In the genomic region with DNA sequence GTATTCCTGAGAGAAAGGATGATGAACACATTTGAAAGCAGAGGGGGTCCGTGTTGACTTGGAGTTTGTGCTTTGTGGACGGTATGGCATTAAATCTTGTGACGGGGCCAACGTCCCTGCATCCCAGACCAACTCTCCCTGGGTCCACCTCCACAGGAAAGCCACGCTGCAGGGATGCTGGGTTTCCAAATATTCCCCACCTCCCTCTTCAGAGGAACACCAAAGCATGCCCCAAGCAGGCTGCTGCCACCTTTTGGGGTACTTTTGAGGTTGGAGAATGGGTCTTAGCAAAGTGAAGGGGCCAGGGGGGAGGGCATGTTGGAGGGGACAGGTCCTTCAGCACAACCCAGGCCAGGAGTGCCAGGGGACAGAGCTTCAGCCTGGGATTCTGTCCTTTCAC, we compare ENCODE assay signal across 14 cellular contexts.
DNase-seq lines count a peak whose midpoint lies in the region; ATAC-seq and TF ChIP-seq lines count a peak whose summit lies in the region.
"Had no signal": no experiment of that assay in that cellular context is flagged by ENCODE, and none has a peak within 500 bp of the region (broad histone marks: within the 10 kb centered on the region; RNA-seq: fewer than 3 reads in every experiment).

No MANE protein-coding gene starts in this region.

- no peaks in the 10 kb centered on the region for H3K36me3 ChIP-seq in upper lobe of right lung

- no peak for TF ChIP-seq CTCF in coronary artery (IDR thresholded peaks at IDR 0.05)
- TF ChIP-seq CTCF in upper lobe of right lung (IDR thresholded peaks at IDR 0.05), result no peak

- no peaks in the 10 kb centered on the region for H3K27me3 ChIP-seq in upper lobe of right lung

- peak; percentile 26 for DNase-seq in activated CD8-positive, alpha-beta memory T cell treated with anti-CD3 and anti-CD28 coated beads for 24 hours
- DNase-seq in activated CD8-positive, alpha-beta memory T cell treated with anti-CD3 and anti-CD28 coated beads, Interleukin-2, amount 50 U/mL, for 4 hours, result no peak
- DNase-seq in coronary artery (ENCODE audit: low spot score) (peak; percentile 41), left lobe of liver (ENCODE audit: low spot score) (peak; percentile 6), upper lobe of right lung (peak; percentile 33), UCSD-AML1 (lab: John Stamatoyannopoulos, UW; ENCODE audit: unreplicated experiment) (no peak), ecto neural progenitor cell (ENCODE audit: low spot score) (no peak), foreskin melanocyte (no peak)
- DNase-seq: CD8-positive, alpha-beta T cell; COR-L47; DMS79 treated with DMSO at 0.1 percent for 48 hours; EL had no signal

- ATAC-seq in left lobe of liver, result no peak
- no peak for ATAC-seq in upper lobe of right lung
- ATAC-seq: CD8-positive, alpha-beta T cell; GM23338 had no signal

- intact Hi-C loops in upper lobe of right lung (cut with DNase I), result no loop called here

- H3K27ac ChIP-seq in coronary artery (no peak overlapping the region), upper lobe of right lung (no peak overlapping the region)
- H3K27ac ChIP-seq: 22Rv1 had no signal

- H3K9me3 ChIP-seq in upper lobe of right lung, result no peaks in the 10 kb centered on the region

- no peaks in the 10 kb centered on the region for H3K4me1 ChIP-seq in upper lobe of right lung

- H3K4me3 ChIP-seq in coronary artery (no peak overlapping the region), upper lobe of right lung (no peak overlapping the region)
- H3K4me3 ChIP-seq: GM23338 had no signal

Comparison
In these comparisons a context has a peak if more than half of its experiments do, and no peak if none do; other contexts are left out.
1. DNase-seq: peak in activated CD8-positive, alpha-beta memory T cell treated with anti-CD3 and anti-CD28 coated beads for 24 hours (single experiment), coronary artery (single experiment), left lobe of liver (single experiment) and upper lobe of right lung (single experiment); none in activated CD8-positive, alpha-beta memory T cell treated with anti-CD3 and anti-CD28 coated beads, Interleukin-2, amount 50 U/mL, for 4 hours (single experiment), UCSD-AML1 (single experiment), ecto neural progenitor cell (single experiment) and foreskin melanocyte (single experiment).